Comparison of ENCODE assay signal across 8 cellular contexts in genomic region chr14:61837336-61838229, GRCh38. TPM values are rescaled to one million over a fixed set of nuclear protein-coding genes. Genes with fewer than 3 reads are reported as not detected.
DNase-seq lines count a peak whose midpoint lies in the region; ATAC-seq and TF ChIP-seq lines count a peak whose summit lies in the region.

No MANE protein-coding gene starts in this region.

- H3K4me3 ChIP-seq in esophagus squamous epithelium: no peak overlapping the region

- no peak for TF ChIP-seq POLR2A in esophagus squamous epithelium (IDR thresholded peaks at IDR 0.05)

- H3K27me3 ChIP-seq in esophagus squamous epithelium: no peaks in the 10 kb centered on the region

- peak; percentile 84 for ATAC-seq in GM21360 (IDR thresholded peaks at IDR 0.05; ENCODE audit: unreplicated experiment)
- peak; percentile 90 for ATAC-seq in stimulated activated naive CD8-positive, alpha-beta T cell treated with anti-CD3 and anti-CD28 coated beads, Interleukin-15, amount 100 ng/mL, for 72 hours

- peaks cover 18% of the 10 kb centered on the region for H3K27me3 Mint-ChIP-seq in nephron progenitor cell (ENCODE audit: low read depth, poor library complexity)
- H3K27me3 Mint-ChIP-seq in stimulated activated naive CD8-positive, alpha-beta T cell treated with anti-CD3 and anti-CD28 coated beads, Interleukin-15, amount 100 ng/mL, for 72 hours: no peaks in the 10 kb centered on the region

- intact Hi-C loops in esophagus squamous epithelium (cut with DNase I): loop anchor here (5.0 to 10.0 kb wide), 2 partner anchors 380 to 543 kb away; no protein-coding TSS in a partner anchor

- 33 to 45% methylated on average over 8 to 10 of the region's 10 CpGs for WGBS in esophagus squamous epithelium, 2 donors

- no peaks in the 10 kb centered on the region for H3K36me3 ChIP-seq in esophagus squamous epithelium

- H3K36me3 Mint-ChIP-seq in nephron progenitor cell (ENCODE audit: low read depth): no peaks in the 10 kb centered on the region

- no peaks in the 10 kb centered on the region for H3K4me1 Mint-ChIP-seq in nephron progenitor cell
- H3K4me1 Mint-ChIP-seq in stimulated activated naive CD8-positive, alpha-beta T cell treated with anti-CD3 and anti-CD28 coated beads, Interleukin-15, amount 100 ng/mL, for 72 hours: no peaks in the 10 kb centered on the region

- DNase-seq in Caki2 (ENCODE audit: low read depth): peak; percentile 37
- peak; percentile 66 for DNase-seq in HuH-7 (ENCODE audit: low spot score)
- peak; percentile 65 for DNase-seq in OCI-M2 (lab: John Stamatoyannopoulos, UW; ENCODE audit: unreplicated experiment)
- peak; percentile 65 for DNase-seq in activated T-cell treated with anti-CD3 and anti-CD28 coated beads for 24 hours (ENCODE audit: low read depth)
- DNase-seq in esophagus squamous epithelium (lab: John Stamatoyannopoulos, UW): peak; percentile 6
- peak; percentile 78 for DNase-seq in nephron progenitor cell
- peak; percentile 66 to 77 for DNase-seq in stimulated activated naive CD8-positive, alpha-beta T cell treated with anti-CD3 and anti-CD28 coated beads, Interleukin-15, amount 100 ng/mL, for 72 hours

- in situ Hi-C loops in Caki2 (cut with HindIII; ENCODE audit: low pct_unique_long_range_greater_than_20kb, low sequenced_read_pairs): no loop called here

- H3K27ac Mint-ChIP-seq in nephron progenitor cell: no peak overlapping the region
- no peak overlapping the region for H3K27ac Mint-ChIP-seq in stimulated activated naive CD8-positive, alpha-beta T cell treated with anti-CD3 and anti-CD28 coated beads, Interleukin-15, amount 100 ng/mL, for 72 hours

- TF ChIP-seq CTCF in esophagus squamous epithelium (IDR thresholded peaks at IDR 0.05): peak; percentile 91 to 96 (median 94)
- TF ChIP-seq CTCF in nephron progenitor cell (IDR thresholded peaks at IDR 0.05): peak; percentile 91

- H3K9me3 ChIP-seq in esophagus squamous epithelium: no peaks in the 10 kb centered on the region

- peaks cover 0 to 11% (median 0%) of the 10 kb centered on the region in 3 donors for H3K4me1 ChIP-seq in esophagus squamous epithelium

- no peak overlapping the region for H3K4me3 Mint-ChIP-seq in nephron progenitor cell
- H3K4me3 Mint-ChIP-seq in stimulated activated naive CD8-positive, alpha-beta T cell treated with anti-CD3 and anti-CD28 coated beads, Interleukin-15, amount 100 ng/mL, for 72 hours: no peak overlapping the region

- peaks cover 3% of the 10 kb centered on the region for H3K9me3 Mint-ChIP-seq in nephron progenitor cell
- no peaks in the 10 kb centered on the region for H3K9me3 Mint-ChIP-seq in stimulated activated naive CD8-positive, alpha-beta T cell treated with anti-CD3 and anti-CD28 coated beads, Interleukin-15, amount 100 ng/mL, for 72 hours

- no peak overlapping the region for H3K27ac ChIP-seq in esophagus squamous epithelium

RNA-seq across cellular contexts. Expression of gene SYT16, which starts 25.1 kb away (rescaled TPM):
- under 0.01 TPM in 1 of 2 replicates, not detected in the other for total RNA-seq in Caki2 (2014; rRNA removed; shearing (Covaris generic); ENCODE audit: low replicate concordance)
- 1 to 10 TPM in 1 of 4 donors, under 1 TPM in 2, not detected in 1; 0.04 to 2.1 (median 0.09) TPM for total RNA-seq in esophagus squamous epithelium

Comparison
In these comparisons a context has a peak if more than half of its experiments do, and no peak if none do; other contexts are left out.
1. DNase-seq: peak in every context shown above with its lines; median percentile 78 in nephron progenitor cell; 72 in stimulated activated naive CD8-positive, alpha-beta T cell treated with anti-CD3 and anti-CD28 coated beads, Interleukin-15, amount 100 ng/mL, for 72 hours; 66 in HuH-7; 65 in OCI-M2; 65 in activated T-cell treated with anti-CD3 and anti-CD28 coated beads for 24 hours; 37 in Caki2; 6 in esophagus squamous epithelium.